Comparison of ENCODE assay signal across 10 cellular contexts in the genomic region with DNA sequence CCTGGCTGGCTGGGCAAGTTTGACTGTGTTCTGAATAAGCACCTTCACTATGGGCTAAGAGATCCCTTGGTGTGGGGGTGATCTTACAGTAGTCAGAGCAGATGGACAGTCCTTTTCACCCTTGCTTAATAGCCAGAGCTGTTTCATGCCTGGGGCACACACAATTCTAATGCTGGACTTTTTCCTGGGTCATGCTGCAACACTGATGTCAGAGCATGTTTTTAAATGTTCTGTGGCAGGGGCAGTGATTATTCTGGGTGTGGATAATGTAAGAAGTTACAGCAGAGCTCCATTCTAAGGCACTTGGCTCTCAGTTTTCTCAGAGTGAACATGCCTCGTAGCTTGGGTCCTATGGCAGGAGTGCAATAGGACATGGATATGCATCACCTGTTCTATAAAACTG. TPM values are rescaled to one million over a fixed set of nuclear protein-coding genes. Genes with fewer than 3 reads are reported as not detected.
A peak's percentile ranks its signal among the peaks of the same experiment; 100 is the strongest.
DNase-seq lines count a peak whose midpoint lies in the region; ATAC-seq, FAIRE-seq and TF ChIP-seq lines count a peak whose summit lies in the region.
"Had no signal": no experiment of that assay in that cellular context is flagged by ENCODE, and none has a peak within 500 bp of the region (broad histone marks: within the 10 kb centered on the region; RNA-seq: fewer than 3 reads in every experiment).

No MANE protein-coding gene starts in this region.

- no peaks in the 10 kb centered on the region for H3K9me2 ChIP-seq in PC-9 (ENCODE audit: insufficient read depth)

- DNase-seq in GM06990 (ENCODE audit: extremely low read depth, insufficient read length): no peak
- DNase-seq in PC-9: no peak
- DNase-seq in endothelial cell (ENCODE audit: low spot score): no peak
- no peak for DNase-seq in progenitor cell of endocrine pancreas (ENCODE audit: low spot score, unreplicated experiment)
- no peak for DNase-seq in GM13977 (ENCODE audit: low spot score)
- no peak for DNase-seq in urothelium cell line (ENCODE audit: low spot score)
- DNase-seq in C1 segment of cervical spinal cord (lab: John Stamatoyannopoulos, UW): no peak
- DNase-seq: NCI-H2081 treated with DMSO at 0.1 percent for 48 hours, uterus had no signal

- H3K79me2 ChIP-seq in PC-9 (ENCODE audit: low read depth): peaks cover 58% of the 10 kb centered on the region

- TF ChIP-seq CTCF in GM06990 (IDR thresholded peaks at IDR 0.05; ENCODE audit: insufficient read depth, low read length, poor library complexity, severe bottlenecking): no peak
- TF ChIP-seq CTCF in PC-9 (conservative IDR thresholded peaks at IDR 0.05): no peak
- no peak for TF ChIP-seq CTCF in endothelial cell (IDR thresholded peaks at IDR 0.05; ENCODE audit: unreplicated experiment)
- no peak for TF ChIP-seq CTCF in progenitor cell of endocrine pancreas (IDR thresholded peaks at IDR 0.05; ENCODE audit: unreplicated experiment)
- TF ChIP-seq CTCF in GM13977 (IDR thresholded peaks at IDR 0.05; ENCODE audit: extremely low read depth, insufficient read depth, missing control alignments): no peak

- CTCF ChIA-PET in PC-9 (lab: Charles Lee): no interaction called here

- H3K27me3 ChIP-seq in GM06990 (replicated peaks; ENCODE audit: control insufficient read depth, insufficient read depth, low read length) (no peaks in the 10 kb centered on the region), PC-9 (ENCODE audit: insufficient read depth, low read depth) (no peaks in the 10 kb centered on the region)
- H3K27me3 ChIP-seq: uterus had no signal

- ATAC-seq in GM18867 (IDR thresholded peaks at IDR 0.05; ENCODE audit: unreplicated experiment): no peak

- in situ Hi-C loops in GM13977 (cut with MboI; ENCODE audit: low pct_unique_long_range_greater_than_20kb, low sequenced_read_pairs, unreplicated experiment): no loop called here

- H3K4me1 Mint-ChIP-seq in endothelial cell (ENCODE audit: unreplicated experiment): peaks cover 70% of the 10 kb centered on the region
- peaks cover 34% of the 10 kb centered on the region for H3K4me1 Mint-ChIP-seq in progenitor cell of endocrine pancreas (ENCODE audit: low read depth)

- H3K36me3 Mint-ChIP-seq in endothelial cell (ENCODE audit: low read depth, unreplicated experiment) (peaks cover 76% of the 10 kb centered on the region), progenitor cell of endocrine pancreas (ENCODE audit: insufficient read depth) (peaks cover 43% of the 10 kb centered on the region)

- H3K9me3 Mint-ChIP-seq in endothelial cell (ENCODE audit: unreplicated experiment) (no peaks in the 10 kb centered on the region), progenitor cell of endocrine pancreas (ENCODE audit: low read depth) (no peaks in the 10 kb centered on the region)

- H3K9me3 ChIP-seq in PC-9 (ENCODE audit: insufficient read depth, low read depth): no peaks in the 10 kb centered on the region
- H3K9me3 ChIP-seq: uterus had no signal

- POLR2A ChIA-PET in PC-9 (lab: Charles Lee; ENCODE audit: unreplicated experiment): interaction anchor here (0.6 to 0.7 kb wide), 2 partner anchors 99 to 519 kb away, joined by 3 to 6 read pairs; no protein-coding TSS in a partner anchor

- H3K4me3 Mint-ChIP-seq in endothelial cell (ENCODE audit: unreplicated experiment) (peak overlapping the region; percentile 98), progenitor cell of endocrine pancreas (ENCODE audit: low read depth) (peak overlapping the region; percentile 98)

- H3K27ac Mint-ChIP-seq in endothelial cell (ENCODE audit: unreplicated experiment) (peak overlapping the region; percentile 58), progenitor cell of endocrine pancreas (peak overlapping the region; percentile 97)

- H3K27me3 Mint-ChIP-seq in endothelial cell (ENCODE audit: unreplicated experiment) (peaks cover 14% of the 10 kb centered on the region), progenitor cell of endocrine pancreas (no peaks in the 10 kb centered on the region)

- intact Hi-C loops in PC-9 (cut with micrococcal nuclease; ENCODE audit: unreplicated experiment): no loop called here

- H2AFZ ChIP-seq in PC-9: no peak overlapping the region

- H3K36me3 ChIP-seq in GM06990 (ENCODE audit: control insufficient read depth, insufficient read depth, low read length) (peaks cover 39% of the 10 kb centered on the region), PC-9 (ENCODE audit: low read depth) (peaks cover 35% of the 10 kb centered on the region)
- H3K36me3 ChIP-seq: uterus had no signal

- H3K4me3 ChIP-seq in GM06990 (replicated peaks; ENCODE audit: low read depth, low read length): peak overlapping the region; percentile 27
- H3K4me3 ChIP-seq in PC-9: peak overlapping the region; percentile 91; the same call in 1 of the 2 replicates
- H3K4me3 ChIP-seq: uterus had no signal

- H3K4me1 ChIP-seq in PC-9 (replicated peaks; ENCODE audit: insufficient read depth): peaks cover 55% of the 10 kb centered on the region

- H3K4me2 ChIP-seq in PC-9: peak overlapping the region; percentile 93

- H3F3A ChIP-seq in PC-9 (ENCODE audit: insufficient read depth, low read depth): peaks cover 73% of the 10 kb centered on the region

- no peak for FAIRE-seq in urothelium cell line (lab: Jason Lieb, UNC)

- H3K27ac ChIP-seq in PC-9: peak overlapping the region; percentile 59
- H3K27ac ChIP-seq: uterus had no signal

- H4K20me1 ChIP-seq in PC-9 (ENCODE audit: insufficient read depth): peaks cover 54% of the 10 kb centered on the region

- no TSS peak for BruUV-seq in PC-9 (replicated peaks; lab: Mats Ljungman, UMichigan)

RNA-seq across cellular contexts. Expression of gene CD68, which starts 4.0 kb away (rescaled TPM):
- total RNA-seq in PC-9 (2021): 27.0 and 37.0 TPM in 2 replicates
- total RNA-seq in endothelial cell (ENCODE audit: unreplicated experiment): 1.6 TPM
- not detected in 2 replicates for total RNA-seq in progenitor cell of endocrine pancreas

RNA-seq across cellular contexts. Expression of gene MPDU1, which starts 8.2 kb away (rescaled TPM):
- total RNA-seq in PC-9 (2021) (33.4 and 44.2 TPM in 2 replicates), endothelial cell (ENCODE audit: unreplicated experiment) (51.8 TPM), progenitor cell of endocrine pancreas (71.4 and 71.9 TPM in 2 replicates)

RNA-seq across cellular contexts. Expression of gene SENP3, which starts 13.8 kb away (rescaled TPM):
- total RNA-seq in PC-9 (2021) (68.4 and 72.4 TPM in 2 replicates), endothelial cell (ENCODE audit: unreplicated experiment) (57.8 TPM), progenitor cell of endocrine pancreas (58.2 and 62.5 TPM in 2 replicates)

RNA-seq across cellular contexts. Expression of gene SOX15, which starts 14.4 kb away (rescaled TPM):
- total RNA-seq in PC-9 (2021) (80.9 and 124 TPM in 2 replicates), endothelial cell (ENCODE audit: unreplicated experiment) (1.3 TPM), progenitor cell of endocrine pancreas (0.93 and 1.0 TPM in 2 replicates)

RNA-seq across cellular contexts. Expression of gene TNFSF13, which starts 16.9 kb away (rescaled TPM):
- 46.4 and 65.4 TPM in 2 replicates for total RNA-seq in PC-9 (2021)
- total RNA-seq in endothelial cell (ENCODE audit: unreplicated experiment): 5.6 TPM
- total RNA-seq in progenitor cell of endocrine pancreas: 4.1 and 4.7 TPM in 2 replicates

Comparison
In these comparisons a context has a peak if more than half of its experiments do, and no peak if none do; other contexts are left out.
1. RNA of gene CD68, which starts 4.0 kb away (total RNA-seq): 27.0 to 37.0 TPM in PC-9; 1.6 TPM in endothelial cell (single experiment) and not detected in progenitor cell of endocrine pancreas; every median in the first group is over 10 times any median in the second.